8 cellular contexts compared by ENCODE assay signal in genomic region chr18:63366991-63367240, GRCh38. TPM values are rescaled to one million over a fixed set of nuclear protein-coding genes. Genes with fewer than 3 reads are reported as not detected.
DNase-seq lines count a peak whose midpoint lies in the region; ATAC-seq and TF ChIP-seq lines count a peak whose summit lies in the region.

Gene KDSR (minus strand): TSS chr18:63367206. CDS start chr18:63367118, 88 bp downstream.

- H3K27ac ChIP-seq in upper lobe of left lung: peak within 1 kb of the TSS; percentile 96 to 99 (median 98)

- TF ChIP-seq POLR2A in upper lobe of left lung (IDR thresholded peaks at IDR 0.05): no peak

- peaks cover 0 to 7% (median 3%) of the 10 kb centered on the region in 4 donors for H3K36me3 ChIP-seq in upper lobe of left lung

- peak within 1 kb of the TSS; percentile 86 for H3K4me3 Mint-ChIP-seq in activated naive CD4-positive, alpha-beta T cell treated with anti-CD3 and anti-CD28 coated beads, Interleukin-2, amount 10 ng/mL, durations not matched to agents 7 days and 5 days
- peak within 1 kb of the TSS; percentile 84 for H3K4me3 Mint-ChIP-seq in chondrocyte (ENCODE audit: unreplicated experiment)
- peak within 1 kb of the TSS; percentile 90 for H3K4me3 Mint-ChIP-seq in memory B cell

- H3K4me1 Mint-ChIP-seq in activated naive CD4-positive, alpha-beta T cell treated with anti-CD3 and anti-CD28 coated beads, Interleukin-2, amount 10 ng/mL, durations not matched to agents 7 days and 5 days: peaks cover 44% of the 10 kb centered on the region
- H3K4me1 Mint-ChIP-seq in chondrocyte (ENCODE audit: low read depth) (peaks cover 35% of the 10 kb centered on the region), memory B cell (peaks cover 17% of the 10 kb centered on the region)

- no peak for DNase-seq in activated naive CD4-positive, alpha-beta T cell treated with anti-CD3 and anti-CD28 coated beads, Interleukin-2, amount 10 ng/mL, durations not matched to agents 7 days and 5 days
- DNase-seq in activated naive CD4-positive, alpha-beta T cell (lab: John Stamatoyannopoulos, UW): no peak
- DNase-seq in chondrocyte (ENCODE audit: low spot score) (no peak), memory B cell (ENCODE audit: low spot score in 2 of 2) (no peak), upper lobe of left lung (no peak), NCI-H1930 (lab: John Stamatoyannopoulos, UW) (no peak)

- peak within 1 kb of the TSS; percentile 77 to 99 (median 88) for H3K4me3 ChIP-seq in upper lobe of left lung

- peaks cover 19% of the 10 kb centered on the region for H3K9me3 Mint-ChIP-seq in activated naive CD4-positive, alpha-beta T cell treated with anti-CD3 and anti-CD28 coated beads, Interleukin-2, amount 10 ng/mL, durations not matched to agents 7 days and 5 days
- H3K9me3 Mint-ChIP-seq in chondrocyte (ENCODE audit: low read depth): no peaks in the 10 kb centered on the region
- peaks cover 4% of the 10 kb centered on the region for H3K9me3 Mint-ChIP-seq in memory B cell

- no peak for TF ChIP-seq CTCF in chondrocyte (IDR thresholded peaks at IDR 0.05)
- peak in 1 of 6 experiments; percentile 7 for TF ChIP-seq CTCF in upper lobe of left lung (IDR thresholded peaks at IDR 0.05)

- no peaks in the 10 kb centered on the region for H3K27me3 ChIP-seq in upper lobe of left lung

- peaks cover 17 to 23% (median 18%) of the 10 kb centered on the region in 4 donors for H3K4me1 ChIP-seq in upper lobe of left lung

- CTCF ChIA-PET in activated naive CD4-positive, alpha-beta T cell treated with anti-CD3 and anti-CD28 coated beads, Interleukin-2, amount 10 ng/mL, durations not matched to agents 7 days and 5 days (lab: Charles Lee): no interaction called here

- ATAC-seq in memory B cell (ENCODE audit: low read depth) (no peak), upper lobe of left lung (ENCODE audit: low FRiP score in 2 of 2) (no peak), HG03039 (IDR thresholded peaks at IDR 0.05; ENCODE audit: unreplicated experiment) (no peak), HG03025 (IDR thresholded peaks at IDR 0.05; ENCODE audit: low FRiP score, unreplicated experiment) (no peak)

- no peaks in the 10 kb centered on the region for H3K27me3 Mint-ChIP-seq in activated naive CD4-positive, alpha-beta T cell treated with anti-CD3 and anti-CD28 coated beads, Interleukin-2, amount 10 ng/mL, durations not matched to agents 7 days and 5 days
- H3K27me3 Mint-ChIP-seq in chondrocyte (ENCODE audit: low read depth) (no peaks in the 10 kb centered on the region), memory B cell (no peaks in the 10 kb centered on the region)

- H3K36me3 Mint-ChIP-seq in activated naive CD4-positive, alpha-beta T cell treated with anti-CD3 and anti-CD28 coated beads, Interleukin-2, amount 10 ng/mL, durations not matched to agents 7 days and 5 days: peaks cover 37% of the 10 kb centered on the region
- peaks cover 2% of the 10 kb centered on the region for H3K36me3 Mint-ChIP-seq in chondrocyte (ENCODE audit: low read depth)
- peaks cover 4% of the 10 kb centered on the region for H3K36me3 Mint-ChIP-seq in memory B cell

- peak within 1 kb of the TSS; percentile 90 for H3K27ac Mint-ChIP-seq in activated naive CD4-positive, alpha-beta T cell treated with anti-CD3 and anti-CD28 coated beads, Interleukin-2, amount 10 ng/mL, durations not matched to agents 7 days and 5 days
- H3K27ac Mint-ChIP-seq in chondrocyte (ENCODE audit: unreplicated experiment) (peak within 1 kb of the TSS; percentile 91), memory B cell (peak within 1 kb of the TSS; percentile 84)

- H3K9me3 ChIP-seq in upper lobe of left lung: no peaks in the 10 kb centered on the region

- no peak for TF ChIP-seq EP300 in upper lobe of left lung (IDR thresholded peaks at IDR 0.05)

- WGBS in upper lobe of left lung, 2 donors: no CpG with 5 or more reads among the region's 27 CpGs

RNA-seq across cellular contexts. Expression of gene KDSR, which starts in this region (rescaled TPM):
- total RNA-seq in chondrocyte: 64.2 to 73.9 TPM (median 69.8 TPM) in 3 replicates
- 10 to 100 TPM; 26.2 to 68.8 (median 45.2) TPM for total RNA-seq in upper lobe of left lung
